In the genomic region with DNA sequence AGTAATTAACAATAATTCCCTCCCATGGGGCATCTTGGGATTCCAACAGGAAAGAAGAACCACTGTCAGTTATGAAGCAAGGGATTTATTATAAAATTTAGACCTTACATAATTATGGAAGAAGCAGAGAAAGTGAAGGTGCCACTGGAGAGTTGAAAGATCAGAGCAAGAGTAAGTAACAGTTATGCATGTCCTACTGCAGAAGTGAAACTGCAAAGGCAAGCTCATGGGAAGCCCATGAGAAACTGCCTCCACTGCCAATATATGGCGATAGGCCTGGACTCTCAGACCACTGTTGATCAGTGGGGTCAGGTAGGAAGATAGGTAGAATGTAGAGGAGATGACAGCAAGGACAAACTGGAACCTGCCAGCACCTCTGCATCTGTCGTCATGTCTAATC, we compare ENCODE assay signal across 19 cellular contexts.
"Had no signal": no experiment of that assay in that cellular context is flagged by ENCODE, and none has a peak within 500 bp of the region (broad histone marks: within the 10 kb centered on the region; RNA-seq: fewer than 3 reads in every experiment).

No MANE protein-coding gene starts in this region.

- H3K9me3 ChIP-seq: adrenal gland, gastrocnemius medialis, heart left ventricle, lower lobe of right lung, prostate gland had no signal

- H3K27ac ChIP-seq: adrenal gland, cardiac muscle cell, dorsolateral prefrontal cortex, gastrocnemius medialis, heart left ventricle, lower lobe of right lung, prostate gland had no signal

- H3K4me1 ChIP-seq: gastrocnemius medialis, lower lobe of right lung, prostate gland had no signal

- H3K4me3 ChIP-seq: adrenal gland, cardiac muscle cell, dorsolateral prefrontal cortex, gastrocnemius medialis, heart left ventricle, lower lobe of right lung, prostate gland, skin epidermis had no signal

- DNase-seq: activated CD4-positive, alpha-beta memory T cell treated with anti-CD3 and anti-CD28 coated beads, Interleukin-2, amount 10 ng/mL, durations not matched to agents 7 days and 5 days; activated CD4-positive, alpha-beta T cell treated with anti-CD3 and anti-CD28 coated beads for 36 hours; activated T-cell treated with anti-CD3 and anti-CD28 coated beads, Interleukin-2, amount 50 U/mL, for 24 hours; adrenal gland; dorsolateral prefrontal cortex; endodermal cell; gastrocnemius medialis; heart left ventricle; left colon; lower lobe of right lung; nephron progenitor cell; right cardiac atrium; stimulated activated CD4-positive, alpha-beta T cell treated with anti-CD3 and anti-CD28 coated beads, Interleukin-4, amount 100 ng/mL, for 4 hours; stimulated activated CD8-positive, alpha-beta memory T cell treated with anti-CD3 and anti-CD28 coated beads, Interleukin-4, amount 100 ng/mL, for 48 hours; stimulated activated naive CD4-positive, alpha-beta T cell treated with Interleukin-2 at 50 U/mL for 16 hours; trophoblast cell had no signal

- ATAC-seq: activated CD4-positive, alpha-beta T cell treated with anti-CD3 and anti-CD28 coated beads for 36 hours; gastrocnemius medialis; heart left ventricle; left colon; lower lobe of right lung; right cardiac atrium had no signal

- H3K27me3 ChIP-seq: adrenal gland, dorsolateral prefrontal cortex, gastrocnemius medialis, heart left ventricle had no signal

- H3K36me3 ChIP-seq: adrenal gland, cardiac muscle cell, gastrocnemius medialis, heart left ventricle, lower lobe of right lung, prostate gland had no signal
